Comparison of ENCODE assay signal across 36 cellular contexts in genomic region chr10:133032231-133032630, GRCh38. TPM values are rescaled to one million over a fixed set of nuclear protein-coding genes. Genes with fewer than 3 reads are reported as not detected.
"Had no signal": no experiment of that assay in that cellular context is flagged by ENCODE, and none has a peak within 500 bp of the region (broad histone marks: within the 10 kb centered on the region; RNA-seq: fewer than 3 reads in every experiment).

No MANE protein-coding gene starts in this region.

- H3K27ac ChIP-seq: adrenal gland, cardiac muscle cell, VCaP had no signal

- H3K27ac Mint-ChIP-seq: activated B cell treated with CpG ODN at 0.5 μM for 24 hours; activated CD4-positive, alpha-beta memory T cell treated with anti-CD3 and anti-CD28 coated beads for 36 hours; activated CD4-positive, alpha-beta T cell treated with anti-CD3 and anti-CD28 coated beads, Interleukin-2, amount 10 ng/mL, durations not matched to agents 24 days and 14 days; activated CD8-positive, alpha-beta T cell treated with anti-CD3 and anti-CD28 coated beads for 36 hours; activated naive CD4-positive, alpha-beta T cell treated with anti-CD3 and anti-CD28 coated beads for 36 hours; activated naive CD4-positive, alpha-beta T cell treated with anti-CD3 and anti-CD28 coated beads, Interleukin-2, amount 50 U/mL, for 72 hours; activated naive CD8-positive, alpha-beta T cell treated with anti-CD3 and anti-CD28 coated beads for 36 hours; activated T-cell treated with anti-CD3 and anti-CD28 coated beads, Interleukin-2, amount 50 U/mL, for 72 hours; activated T-helper 1 cell treated with anti-CD3 and anti-CD28 coated beads, Interleukin-12 subunit alpha, Interleukin-12 subunit beta, Interleukin-2, Interleukin-4 antibody, amounts not matched to agents 30 ng/mL and 10 ng/mL and 1 ng/mL, durations not matched to agents 14 hours and 24 hours and 36 hours; activated T-helper 17 cell treated with anti-CD3 and anti-CD28 coated beads, Interleukin-2, amount 50 U/mL, for 72 hours; brain; T-helper 1 cell treated with Interleukin-12 subunit alpha and Interleukin-12 subunit beta and Interleukin-4 antibody, amounts not matched to agents 30 μg/mL and 1 μg/mL, for 36 hours; T-helper 2 cell treated with Interferon-gamma antibody and Interleukin-4, amounts not matched to agents 5 μg/mL and 100 μg/mL, for 36 hours had no signal

- H3K4me3 ChIP-seq: adrenal gland, cardiac muscle cell had no signal

- H3K4me3 Mint-ChIP-seq: activated B cell treated with CpG ODN at 0.5 μM for 24 hours; activated CD4-positive, alpha-beta memory T cell treated with anti-CD3 and anti-CD28 coated beads for 36 hours; activated CD4-positive, alpha-beta T cell treated with anti-CD3 and anti-CD28 coated beads, Interleukin-2, amount 10 ng/mL, durations not matched to agents 24 days and 14 days; activated CD8-positive, alpha-beta T cell treated with anti-CD3 and anti-CD28 coated beads for 36 hours; activated naive CD4-positive, alpha-beta T cell treated with anti-CD3 and anti-CD28 coated beads for 36 hours; activated naive CD8-positive, alpha-beta T cell treated with anti-CD3 and anti-CD28 coated beads for 36 hours; activated T-cell treated with anti-CD3 and anti-CD28 coated beads, Interleukin-2, amount 50 U/mL, for 4 hours; activated T-cell treated with anti-CD3 and anti-CD28 coated beads, Interleukin-2, amount 50 U/mL, for 72 hours; activated T-helper 1 cell treated with anti-CD3 and anti-CD28 coated beads, Interleukin-12 subunit alpha, Interleukin-12 subunit beta, Interleukin-2, Interleukin-4 antibody, amounts not matched to agents 30 ng/mL and 10 ng/mL and 1 ng/mL, durations not matched to agents 14 hours and 24 hours and 36 hours; activated T-helper 17 cell treated with anti-CD3 and anti-CD28 coated beads, Interleukin-2, amount 50 U/mL, for 72 hours; brain; T-helper 1 cell treated with Interleukin-12 subunit alpha and Interleukin-12 subunit beta and Interleukin-4 antibody, amounts not matched to agents 30 μg/mL and 1 μg/mL, for 36 hours; T-helper 2 cell treated with Interferon-gamma antibody and Interleukin-4, amounts not matched to agents 5 μg/mL and 100 μg/mL, for 36 hours had no signal

- H3K9me3 ChIP-seq: adrenal gland had no signal

- H3K36me3 Mint-ChIP-seq: activated CD4-positive, alpha-beta memory T cell treated with anti-CD3 and anti-CD28 coated beads for 36 hours; activated naive CD4-positive, alpha-beta T cell treated with anti-CD3 and anti-CD28 coated beads, Interleukin-2, amount 50 U/mL, for 72 hours; activated naive CD8-positive, alpha-beta T cell treated with anti-CD3 and anti-CD28 coated beads for 36 hours; brain had no signal

- H3K27me3 Mint-ChIP-seq: activated B cell treated with CpG ODN at 0.5 μM for 24 hours; activated CD4-positive, alpha-beta T cell treated with anti-CD3 and anti-CD28 coated beads, Interleukin-2, amount 10 ng/mL, durations not matched to agents 24 days and 14 days had no signal

- H3K36me3 ChIP-seq: adrenal gland, cardiac muscle cell had no signal

- H3K4me1 ChIP-seq: adrenal gland had no signal

- ATAC-seq: activated CD8-positive, alpha-beta T cell treated with anti-CD3 and anti-CD28 coated beads for 36 hours; activated naive CD4-positive, alpha-beta T cell treated with anti-CD3 and anti-CD28 coated beads, Interleukin-2, amount 50 U/mL, for 72 hours; activated T-cell treated with anti-CD3 and anti-CD28 coated beads, Interleukin-2, amount 50 U/mL, for 4 hours; activated T-cell treated with anti-CD3 and anti-CD28 coated beads, Interleukin-2, amount 50 U/mL, for 72 hours; activated T-helper 17 cell treated with anti-CD3 and anti-CD28 coated beads, Interleukin-2, amount 50 U/mL, for 72 hours had no signal

- DNase-seq: activated B cell treated with CpG ODN at 0.5 μM for 24 hours; activated CD4-positive, alpha-beta memory T cell treated with anti-CD3 and anti-CD28 coated beads for 36 hours; activated CD4-positive, alpha-beta T cell treated with anti-CD3 and anti-CD28 coated beads for 4 hours; activated CD4-positive, alpha-beta T cell treated with anti-CD3 and anti-CD28 coated beads, Interleukin-2, amount 10 ng/mL, durations not matched to agents 24 days and 14 days; activated CD4-positive, alpha-beta T cell treated with anti-CD3 and anti-CD28 coated beads, Interleukin-2, amount 50 U/mL, for 1 hour; activated CD4-positive, alpha-beta T cell treated with anti-CD3 and anti-CD28 coated beads, Interleukin-2, amount 50 U/mL, for 4 hours; activated CD4-positive, CD25-positive, alpha-beta regulatory T cell treated with anti-CD3 and anti-CD28 coated beads, Interleukin-2, amount 50 U/mL, for 72 hours; activated CD8-positive, alpha-beta memory T cell treated with anti-CD3 and anti-CD28 coated beads, Interleukin-2, amount 50 U/mL, for 4 hours; activated CD8-positive, alpha-beta T cell treated with anti-CD3 and anti-CD28 coated beads for 36 hours; activated effector memory CD4-positive, alpha-beta T cell treated with anti-CD3 and anti-CD28 coated beads, Interleukin-2, amount 50 U/mL, for 16 hours; activated gamma-delta T cell treated with Interleukin-2 at 50 U/mL for 16 hours; activated naive CD4-positive, alpha-beta T cell; activated naive CD4-positive, alpha-beta T cell treated with anti-CD3 and anti-CD28 coated beads for 36 hours; activated naive CD4-positive, alpha-beta T cell treated with anti-CD3 and anti-CD28 coated beads, Interleukin-2, amount 50 U/mL, for 16 hours; activated naive CD8-positive, alpha-beta T cell treated with anti-CD3 and anti-CD28 coated beads for 36 hours; activated T-cell treated with anti-CD3 and anti-CD28 coated beads for 4 hours; activated T-cell treated with anti-CD3 and anti-CD28 coated beads, Interleukin-2, amount 50 U/mL, for 1 hour; activated T-cell treated with anti-CD3 and anti-CD28 coated beads, Interleukin-2, amount 50 U/mL, for 4 hours; activated T-cell treated with anti-CD3 and anti-CD28 coated beads, Interleukin-2, amount 50 U/mL, for 72 hours; adrenal gland; amniotic stem cell; aorta; central memory CD4-positive, alpha-beta T cell; T-helper 1 cell; T-helper 2 cell; T-helper 9 cell had no signal

- H3K9me3 Mint-ChIP-seq: activated B cell treated with CpG ODN at 0.5 μM for 24 hours; activated CD4-positive, alpha-beta memory T cell treated with anti-CD3 and anti-CD28 coated beads for 36 hours; activated CD4-positive, alpha-beta T cell treated with anti-CD3 and anti-CD28 coated beads, Interleukin-2, amount 10 ng/mL, durations not matched to agents 24 days and 14 days; activated CD8-positive, alpha-beta T cell treated with anti-CD3 and anti-CD28 coated beads for 36 hours; activated naive CD4-positive, alpha-beta T cell treated with anti-CD3 and anti-CD28 coated beads for 36 hours; activated naive CD4-positive, alpha-beta T cell treated with anti-CD3 and anti-CD28 coated beads, Interleukin-2, amount 50 U/mL, for 72 hours; activated naive CD8-positive, alpha-beta T cell treated with anti-CD3 and anti-CD28 coated beads for 36 hours; activated T-cell treated with anti-CD3 and anti-CD28 coated beads, Interleukin-2, amount 50 U/mL, for 4 hours; activated T-cell treated with anti-CD3 and anti-CD28 coated beads, Interleukin-2, amount 50 U/mL, for 72 hours; activated T-helper 1 cell treated with anti-CD3 and anti-CD28 coated beads, Interleukin-12 subunit alpha, Interleukin-12 subunit beta, Interleukin-2, Interleukin-4 antibody, amounts not matched to agents 30 ng/mL and 10 ng/mL and 1 ng/mL, durations not matched to agents 14 hours and 24 hours and 36 hours; activated T-helper 17 cell treated with anti-CD3 and anti-CD28 coated beads, Interleukin-2, amount 50 U/mL, for 72 hours; brain; T-helper 1 cell treated with Interleukin-12 subunit alpha and Interleukin-12 subunit beta and Interleukin-4 antibody, amounts not matched to agents 30 μg/mL and 1 μg/mL, for 36 hours; T-helper 2 cell treated with Interferon-gamma antibody and Interleukin-4, amounts not matched to agents 5 μg/mL and 100 μg/mL, for 36 hours had no signal

- H3K4me1 Mint-ChIP-seq: activated B cell treated with CpG ODN at 0.5 μM for 24 hours; activated CD4-positive, alpha-beta T cell treated with anti-CD3 and anti-CD28 coated beads, Interleukin-2, amount 10 ng/mL, durations not matched to agents 24 days and 14 days; activated naive CD8-positive, alpha-beta T cell treated with anti-CD3 and anti-CD28 coated beads for 36 hours; activated T-helper 17 cell treated with anti-CD3 and anti-CD28 coated beads, Interleukin-2, amount 50 U/mL, for 72 hours had no signal

RNA-seq across cellular contexts. Expression of gene ADGRA1, which starts 55.5 kb away (rescaled TPM):
- total RNA-seq: activated B cell treated with CpG ODN at 0.5 μM for 24 hours; activated CD4-positive, alpha-beta memory T cell treated with anti-CD3 and anti-CD28 coated beads for 36 hours; activated CD4-positive, alpha-beta T cell treated with anti-CD3 and anti-CD28 coated beads, Interleukin-2, amount 10 ng/mL, durations not matched to agents 24 days and 14 days; activated CD8-positive, alpha-beta memory T cell treated with anti-CD3 and anti-CD28 coated beads for 36 hours; activated CD8-positive, alpha-beta T cell treated with anti-CD3 and anti-CD28 coated beads for 36 hours; activated naive CD4-positive, alpha-beta T cell treated with anti-CD3 and anti-CD28 coated beads for 36 hours; activated naive CD4-positive, alpha-beta T cell treated with anti-CD3 and anti-CD28 coated beads, Interleukin-2, amount 50 U/mL, for 72 hours; activated naive CD8-positive, alpha-beta T cell treated with anti-CD3 and anti-CD28 coated beads for 36 hours; activated T-cell treated with anti-CD3 and anti-CD28 coated beads, Interleukin-2, amount 50 U/mL, for 4 hours; activated T-cell treated with anti-CD3 and anti-CD28 coated beads, Interleukin-2, amount 50 U/mL, for 72 hours; activated T-helper 1 cell treated with anti-CD3 and anti-CD28 coated beads, Interleukin-12 subunit alpha, Interleukin-12 subunit beta, Interleukin-2, Interleukin-4 antibody, amounts not matched to agents 30 ng/mL and 10 ng/mL and 1 ng/mL, durations not matched to agents 14 hours and 24 hours and 36 hours; activated T-helper 17 cell treated with anti-CD3 and anti-CD28 coated beads, Interleukin-2, amount 50 U/mL, for 72 hours; aorta; bronchial epithelial cell had no signal
